In the genomic region with DNA sequence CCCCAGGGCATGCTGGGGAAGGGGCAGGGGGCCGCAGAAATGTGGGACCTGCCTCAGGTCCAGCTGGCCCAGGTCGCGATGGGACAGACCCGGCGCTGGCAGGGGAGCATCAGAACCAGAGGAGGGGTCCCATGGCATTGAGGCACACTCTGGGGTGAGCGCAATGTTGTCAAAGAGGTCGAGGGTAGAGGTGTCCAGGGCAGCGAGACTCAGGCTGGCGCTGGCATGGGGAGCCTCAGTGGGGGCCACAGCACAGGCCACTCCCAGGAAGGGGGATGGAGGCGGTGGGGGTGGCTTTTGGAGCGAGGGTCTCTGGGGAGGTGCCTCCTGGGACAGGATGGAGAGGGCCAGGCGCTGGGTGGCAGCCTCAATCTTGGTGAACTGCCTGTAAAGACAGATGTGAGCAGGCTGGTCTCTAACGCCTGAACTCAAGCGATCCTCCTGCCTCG, we compare ENCODE assay signal across 1 cellular context.
TF ChIP-seq lines count a peak whose summit lies in the region.

No MANE protein-coding gene starts in this region.

TF ChIP-seq in H1, 55 proteins besides CTCF, POLR2A, EP300 and RAD21:
- TF ChIP-seq EGR1 (IDR thresholded peaks at IDR 0.05; ENCODE audit: borderline replicate concordance, low read depth, low read length) (no peak), JUND (IDR thresholded peaks at IDR 0.05; ENCODE audit: low read length) (no peak), MAFK (IDR thresholded peaks at IDR 0.05; ENCODE audit: low read depth, low read length) (no peak), BRCA1 (IDR thresholded peaks at IDR 0.05; ENCODE audit: low read depth, low read length) (no peak), SIRT6 (IDR thresholded peaks at IDR 0.05; ENCODE audit: low read length) (no peak), NRF1 (IDR thresholded peaks at IDR 0.05; ENCODE audit: low read depth, low read length) (no peak), SIX5 (IDR thresholded peaks at IDR 0.05; ENCODE audit: low read depth, low read length) (no peak), PHF8 (conservative IDR thresholded peaks at IDR 0.05; ENCODE audit: low read depth, low read length) (no peak), SP4 (IDR thresholded peaks at IDR 0.05; ENCODE audit: low read length) (no peak), POLR2AphosphoS5 (IDR thresholded peaks at IDR 0.05; ENCODE audit: low read depth, low read length) (no peak), CEBPB (IDR thresholded peaks at IDR 0.05; ENCODE audit: low read depth, low read length) (no peak), ZNF274 (IDR thresholded peaks at IDR 0.05; ENCODE audit: borderline replicate concordance, extremely low read depth, low read length) (no peak), RXRA (IDR thresholded peaks at IDR 0.05; ENCODE audit: insufficient read depth, low read depth, low read length) (no peak), POU5F1 (IDR thresholded peaks at IDR 0.05; ENCODE audit: low read depth, low read length) (no peak), SUZ12 (IDR thresholded peaks at IDR 0.05; ENCODE audit: low read length) (no peak), GTF2F1 (IDR thresholded peaks at IDR 0.05; ENCODE audit: borderline replicate concordance, low read depth, low read length) (no peak), JUN (IDR thresholded peaks at IDR 0.05; ENCODE audit: low read depth, low read length) (no peak), TCF12 (IDR thresholded peaks at IDR 0.05; ENCODE audit: low read depth, low read length) (no peak)
